8 cellular contexts compared by ENCODE assay signal in genomic region chr2:64522843-64523428, GRCh38. TPM values are rescaled to one million over a fixed set of nuclear protein-coding genes. Genes with fewer than 3 reads are reported as not detected.
DNase-seq lines count a peak whose midpoint lies in the region; ATAC-seq and TF ChIP-seq lines count a peak whose summit lies in the region.

No MANE protein-coding gene starts in this region.

- peaks cover 2% of the 10 kb centered on the region for H3K79me1 ChIP-seq in H9 (ENCODE audit: insufficient read depth, low read depth, low read length, poor library complexity, severe bottlenecking)

- DNase-seq in AG08396 (ENCODE audit: low spot score) (peak; percentile 67), H9 (no peak), NCI-H524 treated with DMSO at 0.1 percent for 48 hours (lab: John Stamatoyannopoulos, UW) (peak; percentile 55), dedifferentiated amniotic fluid mesenchymal stem cell (ENCODE audit: extremely low spot score) (peak; percentile 91), lung microvascular endothelial cell (ENCODE audit: low read depth in 2 of 2) (peak; percentile 86 to 92)
- peak; percentile 93 for DNase-seq in activated CD4-positive, alpha-beta T cell treated with anti-CD3 and anti-CD28 coated beads, Interleukin-2, amount 10 ng/mL, durations not matched to agents 24 days and 14 days
- DNase-seq in stimulated activated CD4-positive, alpha-beta T cell treated with anti-CD3 and anti-CD28 coated beads, TNF-alpha, amount 100 ng/mL, for 1 hour (ENCODE audit: low read depth in 3 of 3, low spot score in 1 of 3) = peak in 2 of 3 donors; percentile 30 to 35

- no peak overlapping the region for H3K18ac ChIP-seq in H9 (ENCODE audit: insufficient read length, low read depth, low read length)

- intact Hi-C loops in activated CD4-positive, alpha-beta T cell treated with anti-CD3 and anti-CD28 coated beads, Interleukin-2, amount 10 ng/mL, durations not matched to agents 24 days and 14 days (cut with micrococcal nuclease) = loop anchor here (1.0 to 10.0 kb wide), 7 partner anchors 39 to 702 kb away; partner anchors contain the start of gene ACTR2

- H3K9me3 ChIP-seq in H9 (ENCODE audit: control insufficient read depth, low read depth, low read length) = no peaks in the 10 kb centered on the region

- H3K27me3 Mint-ChIP-seq in H9 (ENCODE audit: low read depth) = no peaks in the 10 kb centered on the region
- peaks cover 9% of the 10 kb centered on the region for H3K27me3 Mint-ChIP-seq in activated CD4-positive, alpha-beta T cell treated with anti-CD3 and anti-CD28 coated beads, Interleukin-2, amount 10 ng/mL, durations not matched to agents 24 days and 14 days

- H2BK20ac ChIP-seq in H9 (ENCODE audit: low read depth, low read length, poor library complexity, severe bottlenecking) = no peak overlapping the region

- no peaks in the 10 kb centered on the region for H3K9me3 Mint-ChIP-seq in H9
- H3K9me3 Mint-ChIP-seq in activated CD4-positive, alpha-beta T cell treated with anti-CD3 and anti-CD28 coated beads, Interleukin-2, amount 10 ng/mL, durations not matched to agents 24 days and 14 days = no peaks in the 10 kb centered on the region

- no peak overlapping the region for H3K4ac ChIP-seq in H9 (ENCODE audit: low read depth, low read length)

- H3K4me1 ChIP-seq in H9 (ENCODE audit: insufficient read depth, low read length) = no peaks in the 10 kb centered on the region

- H2AFZ ChIP-seq in H9 (ENCODE audit: low read length) = peak overlapping the region; percentile 97

- peak overlapping the region; percentile 94 for H3K4me2 ChIP-seq in H9 (ENCODE audit: insufficient read depth, insufficient read length, low read length)

- H4K20me1 ChIP-seq in H9 (ENCODE audit: control insufficient read depth, insufficient read depth, insufficient read length) = no peaks in the 10 kb centered on the region

- no peaks in the 10 kb centered on the region for H3K27me3 ChIP-seq in H9 (ENCODE audit: insufficient read depth, low read length)

- no peak overlapping the region for H2BK120ac ChIP-seq in H9 (ENCODE audit: low read depth, low read length, poor library complexity, severe bottlenecking)

- peak overlapping the region; percentile 95 to 100 for H3K4me3 Mint-ChIP-seq in H9
- H3K4me3 Mint-ChIP-seq in activated CD4-positive, alpha-beta T cell treated with anti-CD3 and anti-CD28 coated beads, Interleukin-2, amount 10 ng/mL, durations not matched to agents 24 days and 14 days = peak overlapping the region; percentile 97

- H4K5ac ChIP-seq in H9 (ENCODE audit: insufficient read length, low read depth, low read length) = no peak overlapping the region

- no peaks in the 10 kb centered on the region for H3K36me3 Mint-ChIP-seq in H9 (ENCODE audit: insufficient read depth in 1 of 3, low read depth in 3 of 3)
- H3K36me3 Mint-ChIP-seq in activated CD4-positive, alpha-beta T cell treated with anti-CD3 and anti-CD28 coated beads, Interleukin-2, amount 10 ng/mL, durations not matched to agents 24 days and 14 days (ENCODE audit: low read depth) = peaks cover 16% of the 10 kb centered on the region

- H3K23me2 ChIP-seq in H9 (ENCODE audit: insufficient read length, low read depth, low read length, poor library complexity, severe bottlenecking) = peaks cover 17% of the 10 kb centered on the region

- peak overlapping the region; percentile 44 for H3K9ac ChIP-seq in H9 (ENCODE audit: extremely low read depth, insufficient read length, low read length)

- no peak overlapping the region for H2AK5ac ChIP-seq in H9 (ENCODE audit: insufficient read length, low read length)

- no peak overlapping the region for H3K56ac ChIP-seq in H9 (ENCODE audit: insufficient read length, low read depth, low read length)

- no peak overlapping the region for H3K23ac ChIP-seq in H9 (ENCODE audit: insufficient read length, low read depth, low read length)

- H3T11ph ChIP-seq in H9 (ENCODE audit: low read length) = no peak overlapping the region

- no peak overlapping the region for H2BK15ac ChIP-seq in H9 (ENCODE audit: low read depth, low read length)

- ATAC-seq in HG03135 (IDR thresholded peaks at IDR 0.05; ENCODE audit: unreplicated experiment) = no peak

- H3K79me2 ChIP-seq in H9 (ENCODE audit: insufficient read depth, low read length) = peaks cover 6% of the 10 kb centered on the region; the same call in 1 of the 2 replicates

- peaks cover 20 to 26% of the 10 kb centered on the region in 2 experiments for H3K4me1 Mint-ChIP-seq in H9
- H3K4me1 Mint-ChIP-seq in activated CD4-positive, alpha-beta T cell treated with anti-CD3 and anti-CD28 coated beads, Interleukin-2, amount 10 ng/mL, durations not matched to agents 24 days and 14 days = peaks cover 32% of the 10 kb centered on the region

- H3K14ac ChIP-seq in H9 (ENCODE audit: insufficient read depth, low read length) = no peak overlapping the region

- no peak overlapping the region for H2BK5ac ChIP-seq in H9 (ENCODE audit: insufficient read length, low read length)

- H4K8ac ChIP-seq in H9 (replicated peaks; ENCODE audit: insufficient read length, low read depth, low read length) = no peak overlapping the region

- H3K27ac ChIP-seq in H9 (ENCODE audit: insufficient read length, low read depth, low read length) = no peak overlapping the region

- peak; percentile 76 for TF ChIP-seq CTCF in H9 (conservative IDR thresholded peaks at IDR 0.05)

- no peak overlapping the region for H4K91ac ChIP-seq in H9 (ENCODE audit: insufficient read length, low read depth, low read length)

- H3K27ac Mint-ChIP-seq in H9 = no peak overlapping the region
- peak overlapping the region; percentile 99 for H3K27ac Mint-ChIP-seq in activated CD4-positive, alpha-beta T cell treated with anti-CD3 and anti-CD28 coated beads, Interleukin-2, amount 10 ng/mL, durations not matched to agents 24 days and 14 days

- H2BK12ac ChIP-seq in H9 (ENCODE audit: insufficient read length, low read depth, low read length) = no peak overlapping the region

- no CpG with 5 or more reads among the region's 16 CpGs for WGBS in H9 (ENCODE audit: extremely low coverage, insufficient read length, low lambda C conversion rate)

RNA-seq across cellular contexts. Expression of gene AFTPH, which starts 1.2 kb away (rescaled TPM):
- total RNA-seq in H9 (2021) = 13.2 and 13.5 TPM in 2 replicates
- total RNA-seq in activated CD4-positive, alpha-beta T cell treated with anti-CD3 and anti-CD28 coated beads, Interleukin-2, amount 10 ng/mL, durations not matched to agents 24 days and 14 days = 39.1 and 39.6 TPM in 2 replicates
- total RNA-seq in lung microvascular endothelial cell = 23.8 and 35.5 TPM in 2 replicates
